In the genomic region with DNA sequence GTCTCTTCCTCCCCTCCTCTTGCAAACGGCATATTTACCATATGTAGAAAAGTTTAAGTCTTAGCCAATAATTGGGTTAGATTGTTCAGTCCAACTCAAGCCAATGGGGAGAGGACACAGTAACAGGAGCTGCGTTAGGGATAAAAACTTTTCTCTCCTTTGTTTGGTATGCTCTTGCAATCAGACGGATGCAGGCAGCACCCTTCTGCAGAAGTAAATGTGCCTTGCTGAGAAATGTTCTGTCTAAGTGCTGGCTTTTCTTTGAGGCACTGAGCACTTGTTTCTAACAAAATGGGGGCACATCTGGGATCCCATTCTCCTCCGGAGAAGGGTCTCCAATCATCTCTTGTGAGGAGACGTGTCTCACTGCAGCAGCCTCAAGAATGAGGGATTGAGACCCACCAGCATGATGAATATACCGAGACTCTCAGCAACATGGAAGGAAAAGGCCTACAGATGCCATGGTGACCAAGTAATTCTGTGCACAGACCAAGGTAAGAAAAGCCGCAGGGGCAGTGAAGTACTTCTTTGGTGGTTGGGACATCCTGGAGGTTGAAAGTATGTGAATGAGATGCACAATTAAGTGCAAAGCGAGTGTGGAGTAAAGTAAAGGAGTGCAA, we compare ENCODE assay signal across 1 cellular context.
TF ChIP-seq lines count a peak whose summit lies in the region.

No MANE protein-coding gene starts in this region.

TF ChIP-seq in GM23338, 12 proteins besides CTCF, POLR2A, EP300 and RAD21 (continued from another document):
- TF ChIP-seq, protein P1, sequence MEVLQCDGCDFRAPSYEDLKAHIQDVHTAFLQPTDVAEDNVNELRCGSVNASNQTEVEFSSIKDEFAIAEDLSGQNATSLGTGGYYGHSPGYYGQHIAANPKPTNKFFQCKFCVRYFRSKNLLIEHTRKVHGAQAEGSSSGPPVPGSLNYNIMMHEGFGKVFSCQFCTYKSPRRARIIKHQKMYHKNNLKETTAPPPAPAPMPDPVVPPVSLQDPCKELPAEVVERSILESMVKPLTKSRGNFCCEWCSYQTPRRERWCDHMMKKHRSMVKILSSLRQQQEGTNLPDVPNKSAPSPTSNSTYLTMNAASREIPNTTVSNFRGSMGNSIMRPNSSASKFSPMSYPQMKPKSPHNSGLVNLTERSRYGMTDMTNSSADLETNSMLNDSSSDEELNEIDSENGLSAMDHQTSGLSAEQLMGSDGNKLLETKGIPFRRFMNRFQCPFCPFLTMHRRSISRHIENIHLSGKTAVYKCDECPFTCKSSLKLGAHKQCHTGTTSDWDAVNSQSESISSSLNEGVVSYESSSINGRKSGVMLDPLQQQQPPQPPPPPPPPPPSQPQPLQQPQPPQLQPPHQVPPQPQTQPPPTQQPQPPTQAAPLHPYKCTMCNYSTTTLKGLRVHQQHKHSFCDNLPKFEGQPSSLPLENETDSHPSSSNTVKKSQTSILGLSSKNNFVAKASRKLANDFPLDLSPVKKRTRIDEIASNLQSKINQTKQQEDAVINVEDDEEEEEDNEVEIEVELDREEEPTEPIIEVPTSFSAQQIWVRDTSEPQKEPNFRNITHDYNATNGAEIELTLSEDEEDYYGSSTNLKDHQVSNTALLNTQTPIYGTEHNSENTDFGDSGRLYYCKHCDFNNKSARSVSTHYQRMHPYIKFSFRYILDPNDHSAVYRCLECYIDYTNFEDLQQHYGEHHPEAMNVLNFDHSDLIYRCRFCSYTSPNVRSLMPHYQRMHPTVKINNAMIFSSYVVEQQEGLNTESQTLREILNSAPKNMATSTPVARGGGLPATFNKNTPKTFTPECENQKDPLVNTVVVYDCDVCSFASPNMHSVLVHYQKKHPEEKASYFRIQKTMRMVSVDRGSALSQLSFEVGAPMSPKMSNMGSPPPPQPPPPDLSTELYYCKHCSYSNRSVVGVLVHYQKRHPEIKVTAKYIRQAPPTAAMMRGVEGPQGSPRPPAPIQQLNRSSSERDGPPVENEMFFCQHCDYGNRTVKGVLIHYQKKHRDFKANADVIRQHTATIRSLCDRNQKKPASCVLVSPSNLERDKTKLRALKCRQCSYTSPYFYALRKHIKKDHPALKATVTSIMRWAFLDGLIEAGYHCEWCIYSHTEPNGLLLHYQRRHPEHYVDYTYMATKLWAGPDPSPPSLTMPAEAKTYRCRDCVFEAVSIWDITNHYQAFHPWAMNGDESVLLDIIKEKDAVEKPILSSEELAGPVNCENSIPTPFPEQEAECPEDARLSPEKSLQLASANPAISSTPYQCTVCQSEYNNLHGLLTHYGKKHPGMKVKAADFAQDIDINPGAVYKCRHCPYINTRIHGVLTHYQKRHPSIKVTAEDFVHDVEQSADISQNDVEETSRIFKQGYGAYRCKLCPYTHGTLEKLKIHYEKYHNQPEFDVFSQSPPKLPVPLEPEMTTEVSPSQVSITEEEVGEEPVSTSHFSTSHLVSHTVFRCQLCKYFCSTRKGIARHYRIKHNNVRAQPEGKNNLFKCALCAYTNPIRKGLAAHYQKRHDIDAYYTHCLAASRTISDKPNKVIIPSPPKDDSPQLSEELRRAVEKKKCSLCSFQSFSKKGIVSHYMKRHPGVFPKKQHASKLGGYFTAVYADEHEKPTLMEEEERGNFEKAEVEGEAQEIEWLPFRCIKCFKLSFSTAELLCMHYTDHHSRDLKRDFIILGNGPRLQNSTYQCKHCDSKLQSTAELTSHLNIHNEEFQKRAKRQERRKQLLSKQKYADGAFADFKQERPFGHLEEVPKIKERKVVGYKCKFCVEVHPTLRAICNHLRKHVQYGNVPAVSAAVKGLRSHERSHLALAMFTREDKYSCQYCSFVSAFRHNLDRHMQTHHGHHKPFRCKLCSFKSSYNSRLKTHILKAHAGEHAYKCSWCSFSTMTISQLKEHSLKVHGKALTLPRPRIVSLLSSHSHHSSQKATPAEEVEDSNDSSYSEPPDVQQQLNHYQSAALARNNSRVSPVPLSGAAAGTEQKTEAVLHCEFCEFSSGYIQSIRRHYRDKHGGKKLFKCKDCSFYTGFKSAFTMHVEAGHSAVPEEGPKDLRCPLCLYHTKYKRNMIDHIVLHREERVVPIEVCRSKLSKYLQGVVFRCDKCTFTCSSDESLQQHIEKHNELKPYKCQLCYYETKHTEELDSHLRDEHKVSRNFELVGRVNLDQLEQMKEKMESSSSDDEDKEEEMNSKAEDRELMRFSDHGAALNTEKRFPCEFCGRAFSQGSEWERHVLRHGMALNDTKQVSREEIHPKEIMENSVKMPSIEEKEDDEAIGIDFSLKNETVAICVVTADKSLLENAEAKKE (CRISPR knock-in tag; IDR thresholded peaks at IDR 0.05): no peak
- TF ChIP-seq STAT1 (IDR thresholded peaks at IDR 0.05; ENCODE audit: unreplicated experiment) (no peak), CREB1 (CRISPR knock-in tag; IDR thresholded peaks at IDR 0.05; ENCODE audit: low read depth) (no peak), NANOG (IDR thresholded peaks at IDR 0.05; ENCODE audit: borderline replicate concordance) (no peak), ZNF331 (CRISPR knock-in tag; IDR thresholded peaks at IDR 0.05; ENCODE audit: low read depth) (no peak), POLR2AphosphoS5 (IDR thresholded peaks at IDR 0.05; ENCODE audit: low read depth) (no peak), EZH2 (IDR thresholded peaks at IDR 0.05; ENCODE audit: low read depth, unreplicated experiment) (no peak)
